Comparison of ENCODE assay signal across 21 cellular contexts in the genomic region with DNA sequence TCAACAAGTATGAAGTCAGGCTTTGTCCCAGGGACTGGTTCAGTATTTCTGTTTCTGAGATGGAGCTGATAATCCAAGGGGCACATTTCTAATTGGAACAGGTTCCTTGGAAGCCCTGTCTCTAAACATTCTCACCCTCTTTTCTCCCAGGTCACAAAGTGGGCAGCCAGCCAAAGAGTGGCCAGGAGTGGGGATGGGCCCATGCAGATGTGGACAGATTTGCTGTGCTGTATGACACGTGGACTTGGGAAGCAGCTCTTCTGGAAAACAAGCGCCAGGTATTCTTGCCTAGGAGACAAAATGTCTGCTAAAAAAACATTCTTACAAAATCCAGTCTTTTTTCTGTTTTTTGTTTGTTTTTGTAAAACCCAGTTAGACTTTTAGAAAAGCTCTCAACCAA.
"Had no signal": no experiment of that assay in that cellular context is flagged by ENCODE, and none has a peak within 500 bp of the region (broad histone marks: within the 10 kb centered on the region; RNA-seq: fewer than 3 reads in every experiment).

No MANE protein-coding gene starts in this region.

- H3K4me3 ChIP-seq: body of pancreas, colonic mucosa, left lung, right atrium auricular region, smooth muscle cell, suprapubic skin, upper lobe of left lung had no signal

- DNase-seq: activated CD4-positive, alpha-beta T cell treated with anti-CD3 and anti-CD28 coated beads for 4 hours; activated CD8-positive, alpha-beta memory T cell treated with anti-CD3 and anti-CD28 coated beads, Interleukin-2, amount 50 U/mL, for 4 hours; activated CD8-positive, alpha-beta T cell treated with anti-CD3 and anti-CD28 coated beads, Interleukin-2, amount 10 ng/mL, durations not matched to agents 7 days and 5 days; activated gamma-delta T cell; activated T-cell treated with anti-CD3 and anti-CD28 coated beads, Interleukin-2, amount 50 U/mL, for 48 hours; amniotic stem cell; body of pancreas; central memory CD4-positive, alpha-beta T cell; colonic mucosa; hippocampal formation; left lung; naive B cell; posterior cingulate gyrus; stimulated activated naive CD8-positive, alpha-beta T cell treated with anti-CD3 and anti-CD28 coated beads, Interleukin-15, Interleukin-2, amounts not matched to agents 100 U/mL and 50 U/mL, for 24 hours; upper lobe of left lung; WERI-Rb-1 had no signal

- H3K36me3 ChIP-seq: colonic mucosa, left lung, right atrium auricular region, suprapubic skin, upper lobe of left lung, WERI-Rb-1 had no signal

- H3K27ac ChIP-seq: body of pancreas, colonic mucosa, left lung, right atrium auricular region, suprapubic skin, WERI-Rb-1 had no signal

- H3K4me1 ChIP-seq: body of pancreas had no signal

- H3K9me3 ChIP-seq: body of pancreas, colonic mucosa, left lung, right atrium auricular region, suprapubic skin, upper lobe of left lung had no signal

- H3K27me3 ChIP-seq: body of pancreas, colonic mucosa, left lung, right atrium auricular region, suprapubic skin, upper lobe of left lung had no signal

- FAIRE-seq: endometrium, keratinocyte had no signal

- H3K4me2 ChIP-seq: smooth muscle cell had no signal

- ATAC-seq: activated CD8-positive, alpha-beta T cell treated with anti-CD3 and anti-CD28 coated beads, Interleukin-2, amount 10 ng/mL, durations not matched to agents 7 days and 5 days; body of pancreas; left lung; stimulated activated naive CD8-positive, alpha-beta T cell treated with anti-CD3 and anti-CD28 coated beads, Interleukin-15, Interleukin-2, amounts not matched to agents 100 U/mL and 50 U/mL, for 24 hours had no signal
